In genomic region chr2:138110453-138111083, GRCh38 we compare ENCODE assay signal across 1 cellular context.
A peak's percentile ranks its signal among the peaks of the same experiment; 100 is the strongest.
TF ChIP-seq lines count a peak whose summit lies in the region.

No MANE protein-coding gene starts in this region.

TF ChIP-seq in HepG2, 621 proteins besides CTCF, POLR2A, EP300 and RAD21 (continued from another document and continues in another):
- TF ChIP-seq ZNF407 (CRISPR knock-in tag; IDR thresholded peaks at IDR 0.05; ENCODE audit: not compliant biosample characterization) (no peak), HOXA5 (CRISPR knock-in tag; IDR thresholded peaks at IDR 0.05) (0 out of 2 replicates have a peak, but pooled peaks have one; percentile 22), ZNF547 (CRISPR knock-in tag; IDR thresholded peaks at IDR 0.05) (no peak), ZNF180 (CRISPR knock-in tag; IDR thresholded peaks at IDR 0.05; ENCODE audit: borderline replicate concordance, low read depth) (no peak), ZBTB3 (CRISPR knock-in tag; IDR thresholded peaks at IDR 0.05; ENCODE audit: borderline replicate concordance, low read depth) (no peak), ZNF780A (CRISPR knock-in tag; IDR thresholded peaks at IDR 0.05) (no peak), TFDP1 (CRISPR knock-in tag; IDR thresholded peaks at IDR 0.05; ENCODE audit: borderline replicate concordance) (no peak), BRCA1 (CRISPR knock-in tag; IDR thresholded peaks at IDR 0.05) (no peak), ZSCAN30 (CRISPR knock-in tag; IDR thresholded peaks at IDR 0.05) (no peak), ZBTB46 (CRISPR knock-in tag; IDR thresholded peaks at IDR 0.05; ENCODE audit: borderline replicate concordance) (no peak), NFE2 (CRISPR knock-in tag; IDR thresholded peaks at IDR 0.05) (no peak), ZNF20 (CRISPR knock-in tag; IDR thresholded peaks at IDR 0.05) (no peak), ZSCAN31 (CRISPR knock-in tag; IDR thresholded peaks at IDR 0.05; ENCODE audit: low read depth) (0 out of 2 replicates have a peak, but pooled peaks have one; percentile 78), ZNF563 (CRISPR knock-in tag; IDR thresholded peaks at IDR 0.05) (no peak), SP5 (CRISPR knock-in tag; IDR thresholded peaks at IDR 0.05; ENCODE audit: borderline replicate concordance, low read depth) (no peak), ZNF143 (CRISPR knock-in tag; IDR thresholded peaks at IDR 0.05) (no peak), NCOR1 (IDR thresholded peaks at IDR 0.05; ENCODE audit: borderline replicate concordance, low read length) (peak; percentile 99), MED1 (CRISPR knock-in tag; IDR thresholded peaks at IDR 0.05) (peak; percentile 95), TEAD3 (CRISPR knock-in tag; optimal IDR thresholded peaks at IDR 0.05; ENCODE audit: borderline replicate concordance) (peak; percentile 98), SUZ12 (IDR thresholded peaks at IDR 0.05; ENCODE audit: low read depth, low read length) (no peak), ZNF354B (CRISPR knock-in tag; IDR thresholded peaks at IDR 0.05) (no peak), TBP (CRISPR knock-in tag; IDR thresholded peaks at IDR 0.05) (no peak), LRRFIP1 (CRISPR knock-in tag; conservative IDR thresholded peaks at IDR 0.05) (no peak), HNRNPL (IDR thresholded peaks at IDR 0.05; ENCODE audit: low read depth, low read length) (no peak), CEBPB (IDR thresholded peaks at IDR 0.05; ENCODE audit: borderline replicate concordance, low read depth, low read length) (peak; percentile 61; the same call in 1 of the 2 replicates), ARNTL (CRISPR knock-in tag; IDR thresholded peaks at IDR 0.05) (0 out of 2 replicates have a peak, but pooled peaks have one; percentile 37), GRHL1 (CRISPR knock-in tag; conservative IDR thresholded peaks at IDR 0.05) (no peak), ZNF446 (CRISPR knock-in tag; IDR thresholded peaks at IDR 0.05) (no peak), ZNF30 (CRISPR knock-in tag; IDR thresholded peaks at IDR 0.05) (no peak)
- TF ChIP-seq, protein P1, sequence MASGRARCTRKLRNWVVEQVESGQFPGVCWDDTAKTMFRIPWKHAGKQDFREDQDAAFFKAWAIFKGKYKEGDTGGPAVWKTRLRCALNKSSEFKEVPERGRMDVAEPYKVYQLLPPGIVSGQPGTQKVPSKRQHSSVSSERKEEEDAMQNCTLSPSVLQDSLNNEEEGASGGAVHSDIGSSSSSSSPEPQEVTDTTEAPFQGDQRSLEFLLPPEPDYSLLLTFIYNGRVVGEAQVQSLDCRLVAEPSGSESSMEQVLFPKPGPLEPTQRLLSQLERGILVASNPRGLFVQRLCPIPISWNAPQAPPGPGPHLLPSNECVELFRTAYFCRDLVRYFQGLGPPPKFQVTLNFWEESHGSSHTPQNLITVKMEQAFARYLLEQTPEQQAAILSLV (CRISPR knock-in tag; IDR thresholded peaks at IDR 0.05; ENCODE audit: borderline replicate concordance) = no peak
- TF ChIP-seq, protein P2, sequence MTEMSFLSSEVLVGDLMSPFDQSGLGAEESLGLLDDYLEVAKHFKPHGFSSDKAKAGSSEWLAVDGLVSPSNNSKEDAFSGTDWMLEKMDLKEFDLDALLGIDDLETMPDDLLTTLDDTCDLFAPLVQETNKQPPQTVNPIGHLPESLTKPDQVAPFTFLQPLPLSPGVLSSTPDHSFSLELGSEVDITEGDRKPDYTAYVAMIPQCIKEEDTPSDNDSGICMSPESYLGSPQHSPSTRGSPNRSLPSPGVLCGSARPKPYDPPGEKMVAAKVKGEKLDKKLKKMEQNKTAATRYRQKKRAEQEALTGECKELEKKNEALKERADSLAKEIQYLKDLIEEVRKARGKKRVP (CRISPR knock-in tag; IDR thresholded peaks at IDR 0.05) = peak in 1 of 2 experiments; percentile 73; a peak in 2 of 4 replicates
- TF ChIP-seq, protein P3, sequence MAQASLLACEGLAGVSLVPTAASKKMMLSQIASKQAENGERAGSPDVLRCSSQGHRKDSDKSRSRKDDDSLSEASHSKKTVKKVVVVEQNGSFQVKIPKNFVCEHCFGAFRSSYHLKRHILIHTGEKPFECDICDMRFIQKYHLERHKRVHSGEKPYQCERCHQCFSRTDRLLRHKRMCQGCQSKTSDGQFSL (CRISPR knock-in tag; IDR thresholded peaks at IDR 0.05) = no peak
- TF ChIP-seq, protein P4, sequence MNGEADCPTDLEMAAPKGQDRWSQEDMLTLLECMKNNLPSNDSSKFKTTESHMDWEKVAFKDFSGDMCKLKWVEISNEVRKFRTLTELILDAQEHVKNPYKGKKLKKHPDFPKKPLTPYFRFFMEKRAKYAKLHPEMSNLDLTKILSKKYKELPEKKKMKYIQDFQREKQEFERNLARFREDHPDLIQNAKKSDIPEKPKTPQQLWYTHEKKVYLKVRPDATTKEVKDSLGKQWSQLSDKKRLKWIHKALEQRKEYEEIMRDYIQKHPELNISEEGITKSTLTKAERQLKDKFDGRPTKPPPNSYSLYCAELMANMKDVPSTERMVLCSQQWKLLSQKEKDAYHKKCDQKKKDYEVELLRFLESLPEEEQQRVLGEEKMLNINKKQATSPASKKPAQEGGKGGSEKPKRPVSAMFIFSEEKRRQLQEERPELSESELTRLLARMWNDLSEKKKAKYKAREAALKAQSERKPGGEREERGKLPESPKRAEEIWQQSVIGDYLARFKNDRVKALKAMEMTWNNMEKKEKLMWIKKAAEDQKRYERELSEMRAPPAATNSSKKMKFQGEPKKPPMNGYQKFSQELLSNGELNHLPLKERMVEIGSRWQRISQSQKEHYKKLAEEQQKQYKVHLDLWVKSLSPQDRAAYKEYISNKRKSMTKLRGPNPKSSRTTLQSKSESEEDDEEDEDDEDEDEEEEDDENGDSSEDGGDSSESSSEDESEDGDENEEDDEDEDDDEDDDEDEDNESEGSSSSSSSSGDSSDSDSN (CRISPR knock-in tag; IDR thresholded peaks at IDR 0.05) = no peak
- TF ChIP-seq, protein P5, sequence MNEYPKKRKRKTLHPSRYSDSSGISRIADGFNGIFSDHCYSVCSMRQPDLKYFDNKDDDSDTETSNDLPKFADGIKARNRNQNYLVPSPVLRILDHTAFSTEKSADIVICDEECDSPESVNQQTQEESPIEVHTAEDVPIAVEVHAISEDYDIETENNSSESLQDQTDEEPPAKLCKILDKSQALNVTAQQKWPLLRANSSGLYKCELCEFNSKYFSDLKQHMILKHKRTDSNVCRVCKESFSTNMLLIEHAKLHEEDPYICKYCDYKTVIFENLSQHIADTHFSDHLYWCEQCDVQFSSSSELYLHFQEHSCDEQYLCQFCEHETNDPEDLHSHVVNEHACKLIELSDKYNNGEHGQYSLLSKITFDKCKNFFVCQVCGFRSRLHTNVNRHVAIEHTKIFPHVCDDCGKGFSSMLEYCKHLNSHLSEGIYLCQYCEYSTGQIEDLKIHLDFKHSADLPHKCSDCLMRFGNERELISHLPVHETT (CRISPR knock-in tag; conservative IDR thresholded peaks at IDR 0.05) = no peak
